In genomic region chr17:8294814-8295316, GRCh38 we compare ENCODE assay signal across 8 cellular contexts. TPM values are rescaled to one million over a fixed set of nuclear protein-coding genes. Genes with fewer than 3 reads are reported as not detected.
DNase-seq lines count a peak whose midpoint lies in the region; ATAC-seq and TF ChIP-seq lines count a peak whose summit lies in the region.

No MANE protein-coding gene starts in this region.

- peak overlapping the region; percentile 84 for H3K4me3 Mint-ChIP-seq in stimulated activated naive CD8-positive, alpha-beta T cell treated with anti-CD3 and anti-CD28 coated beads, Interleukin-15, Interleukin-2, amounts not matched to agents 100 ng/mL and 50 ng/mL, for 24 hours

- peaks cover 26% of the 10 kb centered on the region for H3K4me1 Mint-ChIP-seq in stimulated activated naive CD8-positive, alpha-beta T cell treated with anti-CD3 and anti-CD28 coated beads, Interleukin-15, Interleukin-2, amounts not matched to agents 100 ng/mL and 50 ng/mL, for 24 hours (ENCODE audit: low read depth)

- H3K27me3 Mint-ChIP-seq in stimulated activated naive CD8-positive, alpha-beta T cell treated with anti-CD3 and anti-CD28 coated beads, Interleukin-15, Interleukin-2, amounts not matched to agents 100 ng/mL and 50 ng/mL, for 24 hours: no peaks in the 10 kb centered on the region

- H3K27ac ChIP-seq in coronary artery: peak overlapping the region; percentile 76 to 91
- peak overlapping the region in 1 of 2 donors; percentile 34 for H3K27ac ChIP-seq in aorta (ENCODE audit: low read depth in 1 of 2, low read length in 2 of 2)

- H3K36me3 Mint-ChIP-seq in stimulated activated naive CD8-positive, alpha-beta T cell treated with anti-CD3 and anti-CD28 coated beads, Interleukin-15, Interleukin-2, amounts not matched to agents 100 ng/mL and 50 ng/mL, for 24 hours (ENCODE audit: low read depth): no peaks in the 10 kb centered on the region

- WGBS in aorta, 2 donors: 7% methylated on average over 15 of the region's 15 CpGs

- H3K4me1 ChIP-seq in mononuclear cell (ENCODE audit: insufficient read depth, low read length) (peaks cover 30% of the 10 kb centered on the region), aorta (ENCODE audit: control insufficient read depth in 1 of 2, insufficient read depth in 2 of 2, low read length in 2 of 2) (no peaks in the 10 kb centered on the region)

- no peaks in the 10 kb centered on the region for H3K9me3 Mint-ChIP-seq in stimulated activated naive CD8-positive, alpha-beta T cell treated with anti-CD3 and anti-CD28 coated beads, Interleukin-15, Interleukin-2, amounts not matched to agents 100 ng/mL and 50 ng/mL, for 24 hours

- peak overlapping the region; percentile 82 for H3K27ac Mint-ChIP-seq in stimulated activated naive CD8-positive, alpha-beta T cell treated with anti-CD3 and anti-CD28 coated beads, Interleukin-15, Interleukin-2, amounts not matched to agents 100 ng/mL and 50 ng/mL, for 24 hours

- peak overlapping the region; percentile 78 for H3K4me3 ChIP-seq in coronary artery
- peak overlapping the region; percentile 76 for H3K4me3 ChIP-seq in mononuclear cell (ENCODE audit: low read length)
- H3K4me3 ChIP-seq in aorta (ENCODE audit: low read length in 2 of 2): no peak overlapping the region

- no peaks in the 10 kb centered on the region for H3K9me3 ChIP-seq in mononuclear cell (ENCODE audit: low read depth, low read length)
- no peaks in the 10 kb centered on the region for H3K9me3 ChIP-seq in aorta (ENCODE audit: control insufficient read depth, low read length)

- H3K36me3 ChIP-seq in aorta (ENCODE audit: control insufficient read depth in 1 of 2, insufficient read depth in 2 of 2, low read length in 1 of 2): no peaks in the 10 kb centered on the region

- no peak for DNase-seq in stimulated activated naive CD8-positive, alpha-beta T cell treated with anti-CD3 and anti-CD28 coated beads, Interleukin-15, Interleukin-2, amounts not matched to agents 100 U/mL and 50 U/mL, for 24 hours
- DNase-seq in coronary artery (ENCODE audit: low spot score): no peak
- no peak for DNase-seq in aorta
- no peak for DNase-seq in stimulated activated CD4-positive, alpha-beta T cell treated with anti-CD3 and anti-CD28 coated beads, Interleukin-4, amount 100 ng/mL, for 24 hours
- no peak for DNase-seq in activated effector memory CD4-positive, alpha-beta T cell treated with anti-CD3 and anti-CD28 coated beads, Interleukin-2, amount 50 U/mL, for 16 hours

- ATAC-seq in stimulated activated naive CD8-positive, alpha-beta T cell treated with anti-CD3 and anti-CD28 coated beads, Interleukin-15, Interleukin-2, amounts not matched to agents 100 U/mL and 50 U/mL, for 24 hours: no peak
- ATAC-seq in aorta (ENCODE audit: low FRiP score): peak; percentile 21
- ATAC-seq in GM21360 (IDR thresholded peaks at IDR 0.05; ENCODE audit: unreplicated experiment): no peak

- H3K27me3 ChIP-seq in mononuclear cell (ENCODE audit: insufficient read depth, low read length) (no peaks in the 10 kb centered on the region), aorta (ENCODE audit: control insufficient read depth in 1 of 2, insufficient read depth in 2 of 2, low read length in 1 of 2) (no peaks in the 10 kb centered on the region)

- intact Hi-C loops in aorta (cut with DNase I): loop anchor here in 1 of 2 donors (2.0 kb wide), 2 partner anchors 46 to 72 kb away; partner anchors contain the start of genes CTC1 and PFAS

- TF ChIP-seq CTCF in coronary artery (IDR thresholded peaks at IDR 0.05): no peak

RNA-seq across cellular contexts. Expression of gene SLC25A35, which starts 0.3 kb away (rescaled TPM):
- 0.42 TPM for total RNA-seq in mononuclear cell
- total RNA-seq in aorta: 1 to 10 TPM; 3.0 to 4.8 TPM
- 1 to 10 TPM; 1.0 to 6.6 TPM for polyA plus RNA-seq in aorta

RNA-seq across cellular contexts. Expression of gene RANGRF, which starts 6.4 kb away (rescaled TPM):
- total RNA-seq in mononuclear cell (5.1 TPM), aorta (10 to 100 TPM; 20.3 to 21.7 TPM)
- polyA plus RNA-seq in aorta: 10 to 100 TPM; 28.7 to 53.7 TPM

RNA-seq across cellular contexts. Expression of gene ARHGEF15, which starts 15.2 kb away (rescaled TPM):
- total RNA-seq in mononuclear cell: not detected
- 10 to 100 TPM; 18.6 to 36.5 TPM for total RNA-seq in aorta
- polyA plus RNA-seq in aorta: 1 to 10 TPM in 1 of 2 donors, under 1 TPM in 1; 0.75 to 2.1 TPM

RNA-seq across cellular contexts. Expression of gene ODF4, which starts 44.8 kb away (rescaled TPM):
- total RNA-seq in mononuclear cell (not detected), aorta (not detected)
- not detected for polyA plus RNA-seq in aorta

RNA-seq across cellular contexts. Expression of gene PFAS, which starts 45.8 kb away (rescaled TPM):
- total RNA-seq in mononuclear cell: 6.0 TPM
- total RNA-seq in aorta: 10 to 100 TPM; 21.3 to 25.4 TPM
- polyA plus RNA-seq in aorta: 1 to 10 TPM; 1.4 to 8.3 TPM

Comparison
In these comparisons a context has a peak if more than half of its experiments do, and no peak if none do; other contexts are left out.
1. H3K4me3 ChIP-seq: peak in coronary artery (single experiment) and mononuclear cell (single experiment); none in aorta (0 of 2).
2. RNA of gene ARHGEF15, which starts 15.2 kb away (total RNA-seq): 18.6 to 36.5 TPM in aorta; not detected in mononuclear cell (single experiment); every median in the first group is over 10 times any median in the second.